8 cellular contexts compared by ENCODE assay signal in genomic region chr12:6567112-6567680, GRCh38. TPM values are rescaled to one million over a fixed set of nuclear protein-coding genes. Genes with fewer than 3 reads are reported as not detected.
DNase-seq lines count a peak whose midpoint lies in the region; ATAC-seq and TF ChIP-seq lines count a peak whose summit lies in the region.

No MANE protein-coding gene starts in this region.

- TF ChIP-seq CTCF in fibroblast of the aortic adventitia (IDR thresholded peaks at IDR 0.05; ENCODE audit: insufficient read depth, low read length): no peak

- no peaks in the 10 kb centered on the region; the same call in 1 of the 2 replicates for H3K27me3 ChIP-seq in H7 (ENCODE audit: control insufficient read depth, insufficient read depth, low read length)

- H3K27ac ChIP-seq in skin epidermis: peak overlapping the region in 16 of 21 experiments; percentile 7 to 94 (median 87)

- H3K36me3 ChIP-seq in H7 (replicated peaks; ENCODE audit: control insufficient read depth, insufficient read depth, low read length): peaks cover 43% of the 10 kb centered on the region

- ATAC-seq in HG03095 (IDR thresholded peaks at IDR 0.05; ENCODE audit: unreplicated experiment): no peak

- in situ Hi-C loops in SK-MEL-5 (cut with HindIII; ENCODE audit: low pct_unique_long_range_greater_than_20kb, low sequenced_read_pairs): no loop called here

- H3K4me3 ChIP-seq in H7 (ENCODE audit: insufficient read depth, low read depth, low read length): peak overlapping the region; percentile 78
- peak overlapping the region; percentile 97 for H3K4me3 ChIP-seq in fibroblast of the aortic adventitia (ENCODE audit: low read depth, low read length)
- H3K4me3 ChIP-seq in skin epidermis: peak overlapping the region; percentile 49 to 85 (median 63)

- DNase-seq in H7: peak; percentile 43
- peak; percentile 17 for DNase-seq in SK-MEL-5 (ENCODE audit: low read depth, low spot score)
- DNase-seq in fibroblast of the aortic adventitia (ENCODE audit: low read depth): peak; percentile 25
- DNase-seq in kidney tubule cell (ENCODE audit: low spot score): no peak
- DNase-seq in NCI-H1092 treated with DMSO at 0.1 percent for 48 hours (lab: John Stamatoyannopoulos, UW): no peak
- DNase-seq in hypothalamus (lab: John Stamatoyannopoulos, UW): no peak

RNA-seq across cellular contexts. Expression of gene NOP2, which starts 0.9 kb away (rescaled TPM):
- total RNA-seq in H7 (2014; rRNA removed; shearing (Covaris generic)): 64.2 and 68.8 TPM in 2 replicates
- 63.6 and 77.1 TPM in 2 replicates for total RNA-seq in SK-MEL-5 (2014; rRNA removed; shearing (Covaris generic))
- 47.5 and 57.9 TPM in 2 replicates for polyA plus RNA-seq in SK-MEL-5 (2015; cell fraction: cytosol; rRNA removed)
- polyA plus RNA-seq in SK-MEL-5 (2015; cell fraction: nucleus; rRNA removed): 687 and 761 TPM in 2 replicates
- total RNA-seq in fibroblast of the aortic adventitia (ENCODE audit: low replicate concordance): 24.0 and 54.6 TPM in 2 replicates

RNA-seq across cellular contexts. Expression of gene IFFO1, which starts 11.4 kb away (rescaled TPM):
- total RNA-seq in H7 (2014; rRNA removed; shearing (Covaris generic)): 15.1 and 18.2 TPM in 2 replicates
- total RNA-seq in SK-MEL-5 (2014; rRNA removed; shearing (Covaris generic)): 6.2 and 7.5 TPM in 2 replicates
- 10.1 and 13.0 TPM in 2 replicates for polyA plus RNA-seq in SK-MEL-5 (2015; cell fraction: cytosol; rRNA removed)
- 196 and 209 TPM in 2 replicates for polyA plus RNA-seq in SK-MEL-5 (2015; cell fraction: nucleus; rRNA removed)
- total RNA-seq in fibroblast of the aortic adventitia (ENCODE audit: low replicate concordance): 12.7 and 17.2 TPM in 2 replicates

RNA-seq across cellular contexts. Expression of gene GAPDH, which starts 32.9 kb away (rescaled TPM):
- total RNA-seq in H7 (2014; rRNA removed; shearing (Covaris generic)): 6,920 and 8,270 TPM in 2 replicates
- 9,488 and 9,829 TPM in 2 replicates for total RNA-seq in SK-MEL-5 (2014; rRNA removed; shearing (Covaris generic))
- 11,028 and 11,713 TPM in 2 replicates for polyA plus RNA-seq in SK-MEL-5 (2015; cell fraction: cytosol; rRNA removed)
- polyA plus RNA-seq in SK-MEL-5 (2015; cell fraction: nucleus; rRNA removed): 3,036 and 3,118 TPM in 2 replicates
- 1,521 and 5,776 TPM in 2 replicates for total RNA-seq in fibroblast of the aortic adventitia (ENCODE audit: low replicate concordance)

RNA-seq across cellular contexts. Expression of gene CHD4, which starts 40.0 kb away (rescaled TPM):
- total RNA-seq in H7 (2014; rRNA removed; shearing (Covaris generic)): 236 and 245 TPM in 2 replicates
- 154 TPM in 2 replicates for total RNA-seq in SK-MEL-5 (2014; rRNA removed; shearing (Covaris generic))
- polyA plus RNA-seq in SK-MEL-5 (2015; cell fraction: cytosol; rRNA removed): 134 and 153 TPM in 2 replicates
- 228 and 263 TPM in 2 replicates for polyA plus RNA-seq in SK-MEL-5 (2015; cell fraction: nucleus; rRNA removed)
- 161 and 462 TPM in 2 replicates for total RNA-seq in fibroblast of the aortic adventitia (ENCODE audit: low replicate concordance)

Comparison
In these comparisons a context has a peak if more than half of its experiments do, and no peak if none do; other contexts are left out.
1. DNase-seq: peak in H7 (single experiment), SK-MEL-5 (single experiment) and fibroblast of the aortic adventitia (single experiment); none in kidney tubule cell (single experiment), NCI-H1092 treated with DMSO at 0.1 percent for 48 hours (single experiment) and hypothalamus (0 of 51).
2. Peak in every context shown above with its lines, with median percentiles within 50 percentile points of each other: H3K4me3 ChIP-seq.